ENCODE assay signal across 11 cellular contexts in genomic region chr2:144521702-144522101, GRCh38. TPM values are rescaled to one million over a fixed set of nuclear protein-coding genes. Genes with fewer than 3 reads are reported as not detected.
A peak's percentile ranks its signal among the peaks of the same experiment; 100 is the strongest.
DNase-seq lines count a peak whose midpoint lies in the region; ATAC-seq and TF ChIP-seq lines count a peak whose summit lies in the region.
"Had no signal": no experiment of that assay in that cellular context is flagged by ENCODE, and none has a peak within 500 bp of the region (broad histone marks: within the 10 kb centered on the region; RNA-seq: fewer than 3 reads in every experiment).

No MANE protein-coding gene starts in this region.

- peak overlapping the region; percentile 91 for H3K4me2 ChIP-seq in smooth muscle cell

- peaks cover 36% of the 10 kb centered on the region for H3K4me1 ChIP-seq in smooth muscle cell (ENCODE audit: low read depth)

- H3K27ac ChIP-seq in HL-60 (replicated peaks) (peak overlapping the region; percentile 34), smooth muscle cell (ENCODE audit: low read depth) (peak overlapping the region; percentile 64)
- H3K27ac ChIP-seq: VCaP had no signal

- H3K9me3 ChIP-seq in smooth muscle cell (replicated peaks; ENCODE audit: low read depth), result no peaks in the 10 kb centered on the region

- peak in 1 of 2 experiments; percentile 67 for DNase-seq in HL-60 (ENCODE audit: low read depth in 1 of 2, low spot score in 1 of 2)
- DNase-seq in OCI-M1 (lab: John Stamatoyannopoulos, UW), result peak; percentile 66
- DNase-seq in globus pallidus (ENCODE audit: low spot score), result peak; percentile 54
- DNase-seq in smooth muscle cell (lab: John Stamatoyannopoulos, UW; ENCODE audit: unreplicated experiment), result no peak
- DNase-seq: islet precursor cell, NCI-H1436 treated with DMSO at 0.1 percent for 48 hours had no signal

- TF ChIP-seq CTCF in HL-60 (IDR thresholded peaks at IDR 0.05; ENCODE audit: insufficient read depth, low read length) (no peak), smooth muscle cell (IDR thresholded peaks at IDR 0.05; ENCODE audit: borderline replicate concordance, insufficient read depth, poor library complexity, severe bottlenecking) (no peak)

- no peaks in the 10 kb centered on the region for H3K36me3 ChIP-seq in smooth muscle cell (ENCODE audit: low read depth)

- H3K4me3 ChIP-seq in HL-60 (replicated peaks; ENCODE audit: insufficient read depth, low read length), result no peak overlapping the region
- peak overlapping the region; percentile 82 for H3K4me3 ChIP-seq in smooth muscle cell

- 14% methylated on average over 4 of the region's 4 CpGs for WGBS in smooth muscle cell (ENCODE audit: low lambda C conversion rate)

- H4K20me1 ChIP-seq in smooth muscle cell (ENCODE audit: low read depth), result no peaks in the 10 kb centered on the region

- H3K79me2 ChIP-seq in smooth muscle cell (ENCODE audit: low read depth), result peaks cover 51% of the 10 kb centered on the region

- H3K9ac ChIP-seq in smooth muscle cell (ENCODE audit: low read depth), result peak overlapping the region; percentile 24

- no peaks in the 10 kb centered on the region for H3K27me3 ChIP-seq in HL-60 (ENCODE audit: insufficient read depth, poor library complexity, severe bottlenecking)
- H3K27me3 ChIP-seq in smooth muscle cell (ENCODE audit: low read depth), result no peaks in the 10 kb centered on the region

- no peak for ATAC-seq in esophagus mucosa
- ATAC-seq in GM21723 (IDR thresholded peaks at IDR 0.05; ENCODE audit: unreplicated experiment), result no peak
- ATAC-seq in HG03442 (IDR thresholded peaks at IDR 0.05; ENCODE audit: unreplicated experiment), result no peak
- no peak for ATAC-seq in HG03108 (IDR thresholded peaks at IDR 0.05; ENCODE audit: unreplicated experiment)

- peak overlapping the region; percentile 8 for H2AFZ ChIP-seq in smooth muscle cell (ENCODE audit: low read depth)

- peaks cover 14% of the 10 kb centered on the region for H3F3A ChIP-seq in smooth muscle cell (ENCODE audit: low read depth)

RNA-seq across cellular contexts. Expression of gene ZEB2, which starts 1.8 kb away (rescaled TPM):
- total RNA-seq in smooth muscle cell (148 and 158 TPM in 2 replicates), esophagus mucosa (6.5 TPM)
- polyA plus RNA-seq in smooth muscle cell, result 50.8 and 67.5 TPM in 2 replicates

Comparison
In these comparisons a context has a peak if more than half of its experiments do, and no peak if none do; other contexts are left out.
1. RNA of gene ZEB2, which starts 1.8 kb away (total RNA-seq): 148 to 158 TPM in smooth muscle cell; 6.5 TPM in esophagus mucosa (single experiment); every median in the first group is over 10 times any median in the second.